In the genomic region with DNA sequence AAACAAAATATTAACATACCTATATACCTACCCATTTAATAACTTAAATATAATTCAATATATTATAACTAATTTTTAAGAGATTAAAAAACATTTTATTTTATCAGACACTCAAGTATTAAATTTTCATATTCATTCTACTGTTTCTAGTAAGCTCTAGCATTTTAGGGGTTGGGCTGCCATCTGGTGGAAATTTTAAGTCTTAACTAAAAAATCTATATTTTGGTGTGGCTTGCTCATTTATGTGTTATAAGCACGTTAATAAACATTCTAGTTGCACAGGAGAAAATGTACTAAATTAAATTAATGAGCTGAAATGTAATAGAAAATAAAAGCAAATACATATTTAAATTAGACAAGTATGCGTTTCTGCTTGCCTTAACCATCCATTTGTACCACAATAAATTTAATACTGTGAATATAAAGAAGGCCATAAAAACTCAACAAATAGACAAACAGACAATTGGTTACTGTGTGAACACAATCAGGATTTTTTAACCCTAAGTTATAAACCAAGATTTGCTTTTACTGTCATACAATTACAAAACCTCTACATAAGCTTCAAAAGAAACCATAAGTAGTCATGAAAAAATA, we compare ENCODE assay signal across 9 cellular contexts.
DNase-seq lines count a peak whose midpoint lies in the region; ATAC-seq, FAIRE-seq and TF ChIP-seq lines count a peak whose summit lies in the region.
"Had no signal": no experiment of that assay in that cellular context is flagged by ENCODE, and none has a peak within 500 bp of the region (broad histone marks: within the 10 kb centered on the region; RNA-seq: fewer than 3 reads in every experiment).

No MANE protein-coding gene starts in this region.

- H3K9me3 ChIP-seq in PC-3 (ENCODE audit: low read length) = no peaks in the 10 kb centered on the region
- H3K9me3 ChIP-seq in endothelial cell of umbilical vein (replicated peaks; ENCODE audit: control insufficient read depth, insufficient read depth, low read length) = no peaks in the 10 kb centered on the region

- intact Hi-C loops in PC-3 (cut with micrococcal nuclease) = loop anchor here (1.0 to 10.0 kb wide), 7 partner anchors 184 to 1744 kb away; no protein-coding TSS in a partner anchor
- intact Hi-C loops in endothelial cell of umbilical vein (cut with micrococcal nuclease) = loop anchor here (2.0 kb wide), 2 partner anchors 294 to 422 kb away; no protein-coding TSS in a partner anchor

- peak; percentile 79 for TF ChIP-seq CTCF in C4-2B (conservative IDR thresholded peaks at IDR 0.05)
- TF ChIP-seq CTCF in LNCaP clone FGC (IDR thresholded peaks at IDR 0.05; ENCODE audit: control insufficient read depth, extremely low read depth, insufficient read depth) = peak; percentile 34; the same call in 1 of the 2 replicates
- peak; percentile 64 for TF ChIP-seq CTCF in PC-3 (conservative IDR thresholded peaks at IDR 0.05; ENCODE audit: low read depth, low read length)
- no peak for TF ChIP-seq CTCF in endothelial cell of umbilical vein (IDR thresholded peaks at IDR 0.05; ENCODE audit: extremely low read depth in 1 of 2, insufficient read depth in 1 of 2, low read depth in 1 of 2, low read length in 2 of 2)

- TF ChIP-seq POLR2A in endothelial cell of umbilical vein (IDR thresholded peaks at IDR 0.05; ENCODE audit: low read depth, low read length) = no peak

- no peaks in the 10 kb centered on the region for H3F3A ChIP-seq in PC-3 (ENCODE audit: low read length, unreplicated experiment)

- H3K36me3 ChIP-seq in PC-3 (ENCODE audit: low read depth, low read length) = no peaks in the 10 kb centered on the region
- H3K36me3 ChIP-seq in endothelial cell of umbilical vein (ENCODE audit: control insufficient read depth in 2 of 2, extremely low read depth in 1 of 2, insufficient read depth in 2 of 2, low read length in 2 of 2) = no peaks in the 10 kb centered on the region

- H3K4me3 ChIP-seq in LNCaP clone FGC (ENCODE audit: low read depth, low read length) (no peak overlapping the region), PC-3 (ENCODE audit: low read length) (no peak overlapping the region), endothelial cell of umbilical vein (replicated peaks in 1 of 3; ENCODE audit: insufficient read depth in 1 of 3, low read depth in 1 of 3, low read length in 3 of 3) (no peak overlapping the region)

- POLR2A ChIA-PET in PC-3 (lab: Charles Lee; ENCODE audit: unreplicated experiment) (no interaction called here), endothelial cell of umbilical vein (lab: Charles Lee) (no interaction called here)

- dilution Hi-C loops in endothelial cell of umbilical vein (cut with MboI; ENCODE audit: extremely low pct_ligation_motif_present, low sequenced_read_pairs) = no loop called here

- no peaks in the 10 kb centered on the region for H3K9me2 ChIP-seq in PC-3 (replicated peaks; ENCODE audit: low read length)

- no peak for FAIRE-seq in endothelial cell of umbilical vein (lab: Jason Lieb, UNC)

- no peak overlapping the region for H2AFZ ChIP-seq in PC-3 (ENCODE audit: low read length)
- no peak overlapping the region for H2AFZ ChIP-seq in endothelial cell of umbilical vein (ENCODE audit: low read depth, low read length)

- ATAC-seq in PC-3 (peak; percentile 33; the same call in 1 of the 2 replicates), HG03460 (IDR thresholded peaks at IDR 0.05; ENCODE audit: unreplicated experiment) (no peak)

- peaks cover 7% of the 10 kb centered on the region for H3K4me1 ChIP-seq in PC-3 (ENCODE audit: insufficient read depth, low read length)
- no peaks in the 10 kb centered on the region for H3K4me1 ChIP-seq in endothelial cell of umbilical vein (ENCODE audit: control insufficient read depth, extremely low read depth, insufficient read depth, low read length)

- no peaks in the 10 kb centered on the region for H3K79me2 ChIP-seq in PC-3 (ENCODE audit: low read length)
- H3K79me2 ChIP-seq in endothelial cell of umbilical vein (ENCODE audit: control insufficient read depth, insufficient read depth, low read length) = no peaks in the 10 kb centered on the region

- H3K4me2 ChIP-seq in PC-3 (ENCODE audit: low read length) = no peak overlapping the region
- H3K4me2 ChIP-seq in endothelial cell of umbilical vein (ENCODE audit: insufficient read depth, low read length) = no peak overlapping the region

- H3K9me1 ChIP-seq in endothelial cell of umbilical vein (replicated peaks; ENCODE audit: control insufficient read depth, extremely low read depth, insufficient read depth, low read length) = no peaks in the 10 kb centered on the region

- no peak overlapping the region for H3K9ac ChIP-seq in PC-3 (ENCODE audit: low read length)
- no peak overlapping the region for H3K9ac ChIP-seq in endothelial cell of umbilical vein (replicated peaks; ENCODE audit: extremely low read depth, insufficient read depth, low read length)

- DNase-seq in LNCaP clone FGC (ENCODE audit: low read depth) = peak; percentile 65
- peak; percentile 73 for DNase-seq in PC-3
- peak; percentile 6 for DNase-seq in endothelial cell of umbilical vein (ENCODE audit: low read depth, low spot score)
- peak; percentile 18 for DNase-seq in stromal cell of bone marrow (ENCODE audit: low read depth)
- no peak for DNase-seq in germinal center (ENCODE audit: low spot score)
- no peak for DNase-seq in AG08396 (ENCODE audit: low spot score)
- DNase-seq: activated naive CD8-positive, alpha-beta T cell treated with anti-CD3 and anti-CD28 coated beads, Interleukin-2, amount 10 ng/mL, durations not matched to agents 7 days and 5 days had no signal

- no TSS peak for BruUV-seq in PC-3 (replicated peaks; lab: Mats Ljungman, UMichigan)
- BruUV-seq in endothelial cell of umbilical vein (replicated peaks; lab: Mats Ljungman, UMichigan) = no TSS peak

- no peaks in the 10 kb centered on the region for H4K20me1 ChIP-seq in PC-3 (ENCODE audit: low read length)
- no peaks in the 10 kb centered on the region for H4K20me1 ChIP-seq in endothelial cell of umbilical vein (replicated peaks; ENCODE audit: control insufficient read depth, extremely low read depth, insufficient read depth, low read length)

- CTCF ChIA-PET in PC-3 (lab: Charles Lee) (interaction anchor here (0.6 kb wide), 1 partner anchor 293 kb away, joined by 4 read pairs; no protein-coding TSS in a partner anchor), endothelial cell of umbilical vein (lab: Charles Lee) (interaction anchor here (0.6 to 1.2 kb wide), 5 partner anchors 13 to 424 kb away, joined by 3 to 10 read pairs (median 3); no protein-coding TSS in a partner anchor)

- H3K27me3 ChIP-seq in PC-3 (ENCODE audit: low read length) = no peaks in the 10 kb centered on the region
- H3K27me3 ChIP-seq in endothelial cell of umbilical vein (ENCODE audit: control insufficient read depth in 2 of 2, insufficient read depth in 2 of 2, low read length in 2 of 2) = no peaks in the 10 kb centered on the region

- H3K27ac ChIP-seq in C4-2B (no peak overlapping the region), PC-3 (ENCODE audit: low read length) (no peak overlapping the region), endothelial cell of umbilical vein (ENCODE audit: insufficient read depth, low read depth, low read length) (no peak overlapping the region)

TF ChIP-seq in endothelial cell of umbilical vein, 7 proteins besides CTCF, POLR2A, EP300 and RAD21:
- TF ChIP-seq MAX (IDR thresholded peaks at IDR 0.05; ENCODE audit: insufficient read depth, insufficient read length) (no peak), GATA2 (IDR thresholded peaks at IDR 0.05; ENCODE audit: insufficient read depth, insufficient read length, low read depth, low read length) (no peak), EZH2 (IDR thresholded peaks at IDR 0.05; ENCODE audit: borderline replicate concordance, low read depth, low read length, severe bottlenecking) (no peak), MYC (IDR thresholded peaks at IDR 0.05; ENCODE audit: low read depth, low read length) (no peak), POLR2AphosphoS5 (IDR thresholded peaks at IDR 0.05; ENCODE audit: insufficient read depth, low read depth, low read length) (no peak), FOS (IDR thresholded peaks at IDR 0.05; ENCODE audit: borderline replicate concordance, insufficient read depth, low read length) (no peak)

Comparison
In these comparisons a context has a peak if more than half of its experiments do, and no peak if none do; other contexts are left out.
1. CTCF ChIP-seq: peak in C4-2B (single experiment), LNCaP clone FGC (single experiment) and PC-3 (single experiment); none in endothelial cell of umbilical vein (0 of 2).
2. DNase-seq: peak in LNCaP clone FGC (single experiment), PC-3 (single experiment), endothelial cell of umbilical vein (single experiment) and stromal cell of bone marrow (single experiment); none in germinal center (single experiment) and AG08396 (single experiment).